ENCODE assay signal across 20 cellular contexts in the genomic region with DNA sequence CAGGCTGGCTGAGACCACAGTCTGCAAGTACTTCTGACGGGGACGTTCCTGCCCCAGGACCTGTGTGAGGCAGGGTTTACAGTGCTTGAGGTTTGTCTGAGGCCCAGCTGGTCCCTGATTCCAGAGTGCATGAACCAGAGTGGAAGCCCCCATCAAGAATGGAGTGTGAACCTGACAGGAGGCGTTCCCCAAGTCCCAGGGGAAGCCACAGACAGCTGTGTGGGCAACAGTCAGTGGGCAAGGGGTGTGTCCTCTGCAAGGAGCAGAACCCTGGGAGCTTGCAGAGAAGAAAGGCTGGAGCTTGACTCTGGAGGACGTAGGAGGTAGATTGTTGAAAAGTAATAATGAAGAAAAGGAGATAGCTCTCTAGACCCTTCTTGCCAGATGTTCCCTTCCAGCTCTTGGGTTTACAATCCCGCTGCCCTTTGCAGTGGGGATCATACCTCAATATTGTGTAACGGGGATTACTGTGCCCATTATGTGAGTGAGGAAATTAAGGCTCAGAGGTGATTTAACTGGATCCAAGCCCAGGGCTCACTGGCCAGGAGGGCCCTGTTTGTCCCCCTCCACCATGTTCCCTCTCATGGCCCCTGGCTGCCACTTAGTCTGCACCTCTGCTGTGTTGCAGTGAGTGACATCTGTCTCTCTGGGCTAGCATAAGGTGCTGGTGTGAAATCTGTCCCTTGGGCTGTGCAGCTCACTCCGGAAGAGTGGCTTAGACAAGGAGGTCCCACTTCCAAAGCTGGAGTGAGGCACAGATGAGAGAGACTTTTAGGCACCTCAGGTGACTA. TPM values are rescaled to one million over a fixed set of nuclear protein-coding genes. Genes with fewer than 3 reads are reported as not detected.
DNase-seq lines count a peak whose midpoint lies in the region; ATAC-seq, FAIRE-seq and TF ChIP-seq lines count a peak whose summit lies in the region.
"Had no signal": no experiment of that assay in that cellular context is flagged by ENCODE, and none has a peak within 500 bp of the region (broad histone marks: within the 10 kb centered on the region; RNA-seq: fewer than 3 reads in every experiment).

No MANE protein-coding gene starts in this region.

- H3K36me3 ChIP-seq in esophagus muscularis mucosa (peaks cover 38 to 68% (median 61%) of the 10 kb centered on the region in 4 donors), tibial nerve (peaks cover 0 to 71% (median 11%) of the 10 kb centered on the region in 3 donors), kidney (ENCODE audit: control insufficient read depth in 1 of 2, insufficient read depth in 2 of 2, low read length in 2 of 2) (peaks cover 37 to 41% of the 10 kb centered on the region in 2 donors)

- intact Hi-C loops in esophagus muscularis mucosa (cut with DNase I) (no loop called here), kidney (cut with DNase I) (no loop called here)

- no peak for FAIRE-seq in kidney (lab: Jason Lieb, UNC)
- FAIRE-seq: A204.1, H1, K562 had no signal

- TF ChIP-seq POLR2A in esophagus muscularis mucosa (IDR thresholded peaks at IDR 0.05; ENCODE audit: low read depth): no peak
- TF ChIP-seq POLR2A in tibial nerve (IDR thresholded peaks at IDR 0.05): no peak

- 92% methylated on average over 4 of the region's 7 CpGs for WGBS in esophagus muscularis mucosa
- WGBS in tibial nerve, 2 donors: 93 to 98% methylated on average over 6 to 7 of the region's 7 CpGs

- H3K9ac ChIP-seq in kidney (ENCODE audit: low read length in 2 of 2): no peak overlapping the region

- H3K27me3 ChIP-seq in esophagus muscularis mucosa (no peaks in the 10 kb centered on the region), tibial nerve (no peaks in the 10 kb centered on the region)
- H3K27me3 ChIP-seq: SJCRH30 had no signal

- peaks cover 7 to 19% (median 9%) of the 10 kb centered on the region in 4 donors for H3K4me1 ChIP-seq in esophagus muscularis mucosa
- peaks cover 0 to 40% (median 13%) of the 10 kb centered on the region in 4 donors for H3K4me1 ChIP-seq in tibial nerve
- peaks cover 5 to 8% of the 10 kb centered on the region in 2 donors for H3K4me1 ChIP-seq in kidney (ENCODE audit: control insufficient read depth in 1 of 2, insufficient read depth in 1 of 2, low read depth in 1 of 2, low read length in 2 of 2)

- no peak overlapping the region for H3K4me3 ChIP-seq in esophagus muscularis mucosa
- no peak overlapping the region for H3K4me3 ChIP-seq in tibial nerve
- H3K4me3 ChIP-seq in kidney (ENCODE audit: low read length in 2 of 2): no peak overlapping the region
- H3K4me3 ChIP-seq: K562, SJCRH30 had no signal

- DNase-seq in NCI-H82 (lab: John Stamatoyannopoulos, UW) (peak; percentile 50), NCI-H82 treated with DMSO at 0.1 percent for 48 hours (lab: John Stamatoyannopoulos, UW; ENCODE audit: unreplicated experiment) (no peak), NCI-H2171 (lab: John Stamatoyannopoulos, UW) (peak; percentile 7), esophagus muscularis mucosa (ENCODE audit: extremely low spot score) (peak; percentile 50), tibial nerve (ENCODE audit: low spot score in 2 of 2) (no peak), NCI-H2081 treated with DMSO at 0.1 percent for 48 hours (lab: John Stamatoyannopoulos, UW) (no peak), kidney (no peak)
- DNase-seq: COR-L47, DMS53, NCI-H146, NCI-H446, NCI-H748 treated with DMSO at 0.1 percent for 48 hours, PC-3, SJCRH30, SW 1271 had no signal

- H3K9me3 ChIP-seq in esophagus muscularis mucosa (peaks cover 0 to 8% (median 0%) of the 10 kb centered on the region in 4 donors), tibial nerve (peaks cover 0 to 19% (median 0%) of the 10 kb centered on the region in 4 donors), kidney (ENCODE audit: control insufficient read depth in 1 of 2, low read length in 2 of 2) (peaks cover 0 to 5% of the 10 kb centered on the region in 2 donors)
- H3K9me3 ChIP-seq: SJCRH30 had no signal

- TF ChIP-seq EP300 in esophagus muscularis mucosa (IDR thresholded peaks at IDR 0.05): no peak
- no peak for TF ChIP-seq EP300 in tibial nerve (IDR thresholded peaks at IDR 0.05)

- ATAC-seq in GM21447 (IDR thresholded peaks at IDR 0.05; ENCODE audit: unreplicated experiment): no peak
- ATAC-seq: K562, PC-3 had no signal

- H3K27ac ChIP-seq in esophagus muscularis mucosa (replicated peaks in 1 of 4) (no peak overlapping the region), tibial nerve (peak overlapping the region in 3 of 4 donors; percentile 37 to 91 (median 91)), kidney (ENCODE audit: low read depth in 2 of 2, low read length in 2 of 2) (no peak overlapping the region)
- H3K27ac ChIP-seq: SJCRH30 had no signal

- TF ChIP-seq CTCF in esophagus muscularis mucosa (IDR thresholded peaks at IDR 0.05) (no peak), tibial nerve (IDR thresholded peaks at IDR 0.05) (no peak), kidney (IDR thresholded peaks at IDR 0.05; ENCODE audit: borderline replicate concordance, extremely low read depth, insufficient read depth) (no peak)

RNA-seq across cellular contexts. Expression of gene DBI, which starts 6.2 kb away (rescaled TPM):
- total RNA-seq in esophagus muscularis mucosa (10 to 100 TPM; 41.8 to 72.3 (median 59.3) TPM), tibial nerve (100 to 1,000 TPM in 2 of 4 donors, 10 to 100 TPM in 2; 73.7 to 135 (median 105) TPM), kidney (135 TPM)
- 1,066 TPM for polyA plus RNA-seq in kidney (ENCODE audit: insufficient read depth, low read depth, low replicate concordance)

RNA-seq across cellular contexts. Expression of gene C2orf76, which starts 6.3 kb away (rescaled TPM):
- total RNA-seq in esophagus muscularis mucosa (10 to 100 TPM in 2 of 4 donors, 1 to 10 TPM in 2; 8.7 to 14.6 (median 11.2) TPM), tibial nerve (10 to 100 TPM in 2 of 4 donors, 1 to 10 TPM in 2; 1.4 to 14.2 (median 9.4) TPM), kidney (12.4 TPM)
- 31.3 TPM for polyA plus RNA-seq in kidney (ENCODE audit: insufficient read depth, low read depth, low replicate concordance)

RNA-seq across cellular contexts. Expression of gene TMEM37, which starts 58.7 kb away (rescaled TPM):
- total RNA-seq in esophagus muscularis mucosa: 1 to 10 TPM; 1.7 to 2.8 (median 2.2) TPM
- 10 to 100 TPM in 2 of 4 donors, 1 to 10 TPM in 2; 3.7 to 15.3 (median 8.8) TPM for total RNA-seq in tibial nerve
- 59.4 TPM for total RNA-seq in kidney
- polyA plus RNA-seq in kidney (ENCODE audit: insufficient read depth, low read depth, low replicate concordance): 221 TPM
- polyA plus RNA-seq: CD14-positive monocyte had no signal

Comparison
In these comparisons a context has a peak if more than half of its experiments do, and no peak if none do; other contexts are left out.
1. DNase-seq: peak in NCI-H82 (single experiment), NCI-H2171 (single experiment) and esophagus muscularis mucosa (single experiment); none in NCI-H82 treated with DMSO at 0.1 percent for 48 hours (single experiment), tibial nerve (0 of 2), NCI-H2081 treated with DMSO at 0.1 percent for 48 hours (single experiment) and kidney (single experiment).
2. H3K27ac ChIP-seq: peak in tibial nerve (3 of 4); none in esophagus muscularis mucosa (0 of 4) and kidney (0 of 2).